ENCODE assay signal across 12 cellular contexts in the genomic region with DNA sequence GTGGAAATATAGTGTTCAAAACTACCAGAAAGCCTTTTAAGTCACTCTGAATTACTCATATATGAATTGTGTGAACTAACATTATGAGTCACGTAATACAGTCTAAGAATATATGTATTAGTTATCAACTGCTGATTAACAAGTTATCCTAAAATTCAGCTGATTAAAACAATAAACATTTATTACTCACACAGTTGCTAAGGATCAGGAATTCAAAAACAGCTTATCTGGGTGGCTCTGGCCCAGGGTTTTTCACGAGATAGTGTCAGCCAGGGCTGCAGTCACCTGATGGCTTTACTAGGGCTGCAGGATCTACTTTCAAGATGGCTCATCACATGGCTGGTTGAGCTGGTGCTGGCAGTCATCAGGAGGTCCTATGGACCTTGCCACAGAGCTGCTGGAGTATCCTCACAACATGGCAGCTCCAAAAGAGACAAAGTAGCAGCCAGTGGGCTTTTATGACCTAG. TPM values are rescaled to one million over a fixed set of nuclear protein-coding genes. Genes with fewer than 3 reads are reported as not detected.
A peak's percentile ranks its signal among the peaks of the same experiment; 100 is the strongest.
DNase-seq lines count a peak whose midpoint lies in the region; ATAC-seq, FAIRE-seq and TF ChIP-seq lines count a peak whose summit lies in the region.
"Had no signal": no experiment of that assay in that cellular context is flagged by ENCODE, and none has a peak within 500 bp of the region (broad histone marks: within the 10 kb centered on the region; RNA-seq: fewer than 3 reads in every experiment).

No MANE protein-coding gene starts in this region.

- 100% methylated on average over 2 of the region's 2 CpGs for WGBS in HepG2 (ENCODE audit: low lambda C conversion rate)

- no TSS peak for BruUV-seq in HepG2 (replicated peaks; lab: Mats Ljungman, UMichigan)

- H3K27ac ChIP-seq in HepG2 (ENCODE audit: extremely low read length, insufficient read depth, low read length), result no peak overlapping the region
- no peak overlapping the region for H3K27ac ChIP-seq in kidney (ENCODE audit: low read depth in 2 of 2, low read length in 2 of 2)
- H3K27ac ChIP-seq: SJCRH30 had no signal

- TF ChIP-seq RAD21 in HepG2 (CRISPR knock-in tag; IDR thresholded peaks at IDR 0.05), result no peak

- no peaks in the 10 kb centered on the region for H3K27me3 Mint-ChIP-seq in activated T-helper 17 cell treated with anti-CD3 and anti-CD28 coated beads, Interleukin-2, amount 50 U/mL, for 72 hours
- H3K27me3 Mint-ChIP-seq in stimulated activated naive CD8-positive, alpha-beta T cell treated with anti-CD3 and anti-CD28 coated beads, Interleukin-15, Interleukin-2, amounts not matched to agents 100 ng/mL and 50 ng/mL, for 24 hours, result no peaks in the 10 kb centered on the region
- H3K27me3 Mint-ChIP-seq: IgD-negative memory B cell had no signal

- H3K4me3 Mint-ChIP-seq in activated T-helper 17 cell treated with anti-CD3 and anti-CD28 coated beads, Interleukin-2, amount 50 U/mL, for 72 hours, result peak overlapping the region; percentile 71
- H3K4me3 Mint-ChIP-seq in stimulated activated naive CD8-positive, alpha-beta T cell treated with anti-CD3 and anti-CD28 coated beads, Interleukin-15, Interleukin-2, amounts not matched to agents 100 ng/mL and 50 ng/mL, for 24 hours, result peak overlapping the region; percentile 51
- H3K4me3 Mint-ChIP-seq: IgD-negative memory B cell had no signal

- no peaks in the 10 kb centered on the region for H3K27me3 ChIP-seq in HepG2 (ENCODE audit: control insufficient read depth in 1 of 2, insufficient read depth in 2 of 2, low read length in 2 of 2)
- H3K27me3 ChIP-seq: BE2C, SJCRH30 had no signal

- in situ Hi-C loops in HepG2 (cut with HindIII; ENCODE audit: extremely low pct_ligation_motif_present, low pct_unique_long_range_greater_than_20kb), result no loop called here

- H3K36me3 ChIP-seq in HepG2 (replicated peaks in 1 of 2; ENCODE audit: control insufficient read depth in 1 of 2, insufficient read depth in 2 of 2, low read length in 2 of 2), result peaks cover 19 to 53% of the 10 kb centered on the region in 2 experiments
- peaks cover 0 to 5% of the 10 kb centered on the region in 2 donors for H3K36me3 ChIP-seq in kidney (ENCODE audit: control insufficient read depth in 1 of 2, insufficient read depth in 2 of 2, low read length in 2 of 2)

- peak; percentile 25 for ATAC-seq in activated T-helper 17 cell treated with anti-CD3 and anti-CD28 coated beads, Interleukin-2, amount 50 U/mL, for 72 hours (replicated peaks)
- no peak for ATAC-seq in HepG2

- TF ChIP-seq CTCF in fibroblast of villous mesenchyme (IDR thresholded peaks at IDR 0.05; ENCODE audit: insufficient read depth, low read depth, low read length) (no peak), HepG2 (CRISPR knock-in tag; IDR thresholded peaks at IDR 0.05) (no peak), kidney (IDR thresholded peaks at IDR 0.05; ENCODE audit: borderline replicate concordance, extremely low read depth, insufficient read depth) (no peak)

- intact Hi-C loops in HepG2 (cut with micrococcal nuclease; ENCODE audit: unreplicated experiment) (loop anchor here (5.0 kb wide), 1 partner anchor 77 kb away; no protein-coding TSS in a partner anchor), kidney (cut with DNase I) (no loop called here)

- H3K4me1 ChIP-seq in HepG2 (ENCODE audit: insufficient read depth, low read length) (peaks cover 37% of the 10 kb centered on the region), kidney (ENCODE audit: control insufficient read depth in 1 of 2, insufficient read depth in 1 of 2, low read depth in 1 of 2, low read length in 2 of 2) (peaks cover 13 to 25% of the 10 kb centered on the region in 2 donors)

- no peak for TF ChIP-seq EP300 in HepG2 (IDR thresholded peaks at IDR 0.05; ENCODE audit: low read depth in 2 of 2, low read length in 2 of 2)
- TF ChIP-seq EP300 in HepG2 (CRISPR knock-in tag; IDR thresholded peaks at IDR 0.05; ENCODE audit: borderline replicate concordance), result no peak

- H3K4me2 ChIP-seq in HepG2 (ENCODE audit: low read depth, low read length), result no peak overlapping the region

- H3K79me2 ChIP-seq in HepG2 (ENCODE audit: insufficient read depth, low read length), result peaks cover 83% of the 10 kb centered on the region

- H3K4me3 ChIP-seq in fibroblast of villous mesenchyme (ENCODE audit: low read depth, low read length) (no peak overlapping the region), HepG2 (replicated peaks in 1 of 3; ENCODE audit: insufficient read depth in 1 of 3, low read depth in 2 of 3, low read length in 3 of 3) (no peak overlapping the region), kidney (ENCODE audit: low read length in 2 of 2) (no peak overlapping the region)
- H3K4me3 ChIP-seq: SJCRH30 had no signal

- peak; percentile 10 for DNase-seq in activated naive CD4-positive, alpha-beta T cell treated with Interleukin-2 at 50 U/mL for 16 hours
- no peak for DNase-seq in activated naive CD4-positive, alpha-beta T cell (lab: John Stamatoyannopoulos, UW)
- DNase-seq in fibroblast of villous mesenchyme (ENCODE audit: low read depth), result peak; percentile 52
- DNase-seq in HepG2 (ENCODE audit: low spot score), result no peak
- no peak for DNase-seq in kidney
- DNase-seq in OCI-M1 (lab: John Stamatoyannopoulos, UW), result no peak
- DNase-seq: BE2C, SJCRH30 had no signal

- H3K36me3 Mint-ChIP-seq in activated T-helper 17 cell treated with anti-CD3 and anti-CD28 coated beads, Interleukin-2, amount 50 U/mL, for 72 hours (ENCODE audit: low read depth), result peaks cover 31% of the 10 kb centered on the region
- H3K36me3 Mint-ChIP-seq in stimulated activated naive CD8-positive, alpha-beta T cell treated with anti-CD3 and anti-CD28 coated beads, Interleukin-15, Interleukin-2, amounts not matched to agents 100 ng/mL and 50 ng/mL, for 24 hours (ENCODE audit: low read depth), result peaks cover 27% of the 10 kb centered on the region

- no peak for FAIRE-seq in HepG2 (lab: Jason Lieb, UNC)
- no peak for FAIRE-seq in kidney (lab: Jason Lieb, UNC)
- FAIRE-seq: colon had no signal

- H2AFZ ChIP-seq in HepG2 (ENCODE audit: low read length), result no peak overlapping the region

- peak overlapping the region; percentile 96 for H3K27ac Mint-ChIP-seq in activated T-helper 17 cell treated with anti-CD3 and anti-CD28 coated beads, Interleukin-2, amount 50 U/mL, for 72 hours
- H3K27ac Mint-ChIP-seq in stimulated activated naive CD8-positive, alpha-beta T cell treated with anti-CD3 and anti-CD28 coated beads, Interleukin-15, Interleukin-2, amounts not matched to agents 100 ng/mL and 50 ng/mL, for 24 hours, result peak overlapping the region; percentile 97
- H3K27ac Mint-ChIP-seq: IgD-negative memory B cell had no signal

- H3K9me3 Mint-ChIP-seq in activated T-helper 17 cell treated with anti-CD3 and anti-CD28 coated beads, Interleukin-2, amount 50 U/mL, for 72 hours, result peaks cover 3% of the 10 kb centered on the region
- H3K9me3 Mint-ChIP-seq in stimulated activated naive CD8-positive, alpha-beta T cell treated with anti-CD3 and anti-CD28 coated beads, Interleukin-15, Interleukin-2, amounts not matched to agents 100 ng/mL and 50 ng/mL, for 24 hours, result peaks cover 5% of the 10 kb centered on the region
- H3K9me3 Mint-ChIP-seq: IgD-negative memory B cell had no signal

- H3K9ac ChIP-seq in HepG2 (ENCODE audit: insufficient read depth, low read depth, low read length) (no peak overlapping the region), kidney (ENCODE audit: low read length in 2 of 2) (no peak overlapping the region)

- CTCF ChIA-PET in HepG2 (lab: Yijun Ruan, JAX; ENCODE audit: low intra/inter-chr PET ratio, low total read pairs), result no interaction called here

- no peak for TF ChIP-seq POLR2A in HepG2 (IDR thresholded peaks at IDR 0.05; ENCODE audit: insufficient read depth in 1 of 2, low read depth in 2 of 2, low read length in 2 of 2)

- no peaks in the 10 kb centered on the region for H3K9me3 ChIP-seq in HepG2 (ENCODE audit: low read length)
- H3K9me3 ChIP-seq in kidney (ENCODE audit: control insufficient read depth in 1 of 2, low read length in 2 of 2), result no peaks in the 10 kb centered on the region
- H3K9me3 ChIP-seq: BE2C, SJCRH30 had no signal

- H4K20me1 ChIP-seq in HepG2 (ENCODE audit: insufficient read depth, low read length), result no peaks in the 10 kb centered on the region; the same call in 1 of the 2 replicates

- POLR2A ChIA-PET in HepG2 (lab: Yijun Ruan, JAX), result no interaction called here

- H3K4me1 Mint-ChIP-seq in activated T-helper 17 cell treated with anti-CD3 and anti-CD28 coated beads, Interleukin-2, amount 50 U/mL, for 72 hours, result peaks cover 52% of the 10 kb centered on the region
- H3K4me1 Mint-ChIP-seq in stimulated activated naive CD8-positive, alpha-beta T cell treated with anti-CD3 and anti-CD28 coated beads, Interleukin-15, Interleukin-2, amounts not matched to agents 100 ng/mL and 50 ng/mL, for 24 hours (ENCODE audit: low read depth), result peaks cover 75% of the 10 kb centered on the region

RNA-seq across cellular contexts. Expression of gene CORO1C, which starts 36.5 kb away (rescaled TPM):
- total RNA-seq in activated T-helper 17 cell treated with anti-CD3 and anti-CD28 coated beads, Interleukin-2, amount 50 U/mL, for 72 hours, result 100 to 1,000 TPM in 1 of 2 donors, 10 to 100 TPM in 1; 81.9 to 101 TPM
- total RNA-seq in fibroblast of villous mesenchyme, result 433 and 457 TPM in 2 replicates
- total RNA-seq in HepG2 (2016; rRNA removed; fragmentation: Illumina TruSeq; extraction: Trizol), result 73.7 and 128 TPM in 2 replicates
- 21.0 and 28.0 TPM in 2 replicates for total RNA-seq in HepG2 (2016; cell fraction: cytosol; rRNA removed; fragmentation: Illumina TruSeq; extraction: Trizol; ENCODE audit: low read depth)
- 70.7 and 135 TPM in 2 replicates for total RNA-seq in HepG2 (2016; cell fraction: insoluble cytoplasmic fraction; rRNA removed; fragmentation: Illumina TruSeq; extraction: Trizol)
- 29.9 and 30.4 TPM in 2 replicates for total RNA-seq in HepG2 (2016; cell fraction: membrane; rRNA removed; fragmentation: Illumina TruSeq; extraction: Trizol)
- total RNA-seq in HepG2 (2016; cell fraction: nucleus; rRNA removed; fragmentation: Illumina TruSeq; extraction: Trizol), result 66.4 and 67.4 TPM in 2 replicates
- polyA plus RNA-seq in HepG2 (2011; rRNA removed), result 116 and 131 TPM in 2 replicates
- polyA plus RNA-seq in HepG2 (2011; cell fraction: cytosol; rRNA removed), result 95.2 and 104 TPM in 2 replicates
- 66.8 and 86.4 TPM in 2 replicates for polyA plus RNA-seq in HepG2 (2011; cell fraction: nucleus; rRNA removed)
- 68.8 and 74.2 TPM in 2 replicates for polyA plus RNA-seq in HepG2 (2012)
- 5.3 and 6.6 TPM in 2 replicates for polyA plus RNA-seq in HepG2 (2016; cell fraction: cytosol; fragmentation: Illumina TruSeq; extraction: Trizol; ENCODE audit: low read depth)
- polyA plus RNA-seq in HepG2 (2016; cell fraction: insoluble cytoplasmic fraction; fragmentation: Illumina TruSeq; extraction: Trizol; ENCODE audit: low read depth), result 202 and 219 TPM in 2 replicates
- 17.3 and 18.7 TPM in 2 replicates for polyA plus RNA-seq in HepG2 (2016; cell fraction: membrane; fragmentation: Illumina TruSeq; extraction: Trizol; ENCODE audit: low read depth)
- 93.1 and 94.0 TPM in 2 replicates for polyA plus RNA-seq in HepG2 (2016; cell fraction: nucleus; fragmentation: Illumina TruSeq; extraction: Trizol; ENCODE audit: insufficient read depth, low read depth)
- 321 and 493 TPM in 2 replicates for polyA minus RNA-seq in HepG2 (2011; rRNA and poly(A)+ RNA removed; ENCODE audit: low replicate concordance)
- 108 and 148 TPM in 2 replicates for polyA minus RNA-seq in HepG2 (2011; cell fraction: cytosol; rRNA and poly(A)+ RNA removed)
- 132 and 144 TPM in 2 replicates for polyA minus RNA-seq in HepG2 (2011; cell fraction: nucleus; rRNA and poly(A)+ RNA removed)
- 104 TPM for total RNA-seq in kidney
- polyA plus RNA-seq in kidney (ENCODE audit: insufficient read depth, low read depth, low replicate concordance), result 16.6 TPM

Comparison
In these comparisons a context has a peak if more than half of its experiments do, and no peak if none do; other contexts are left out.
1. DNase-seq: peak in activated naive CD4-positive, alpha-beta T cell treated with Interleukin-2 at 50 U/mL for 16 hours (single experiment) and fibroblast of villous mesenchyme (single experiment); none in activated naive CD4-positive, alpha-beta T cell (0 of 4), HepG2 (single experiment), kidney (single experiment) and OCI-M1 (single experiment).